In the genomic region with DNA sequence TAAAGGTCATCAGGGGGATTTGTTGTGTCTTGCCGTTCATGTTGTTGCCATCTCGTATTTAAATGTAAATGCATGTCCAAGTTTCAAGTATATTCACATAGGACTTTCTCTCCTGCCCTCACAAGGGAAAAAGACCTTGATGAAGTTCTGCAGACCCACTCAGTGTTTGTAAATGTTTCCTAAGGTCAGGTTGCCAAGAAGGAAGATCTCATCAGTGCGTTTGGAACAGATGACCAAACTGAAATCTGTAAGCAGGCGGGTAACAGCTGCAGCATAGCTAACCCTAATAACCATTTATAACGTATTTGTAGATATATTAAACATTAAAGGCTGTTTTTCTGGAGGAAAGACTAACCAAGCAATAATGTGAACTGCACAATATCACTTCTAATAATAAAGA, we compare ENCODE assay signal across 8 cellular contexts. TPM values are rescaled to one million over a fixed set of nuclear protein-coding genes. Genes with fewer than 3 reads are reported as not detected.
A peak's percentile ranks its signal among the peaks of the same experiment; 100 is the strongest.
DNase-seq lines count a peak whose midpoint lies in the region; ATAC-seq, FAIRE-seq and TF ChIP-seq lines count a peak whose summit lies in the region.
"Not testable (repeated sequence)": the region's sequence is repeated elsewhere in the genome, so short reads cannot be mapped to it uniquely, and the experiment has no call there.

No MANE protein-coding gene starts in this region.

- H3K27ac Mint-ChIP-seq in activated naive CD8-positive, alpha-beta T cell: peak overlapping the region; percentile 99
- peak overlapping the region; percentile 88 to 99 (median 96) for H3K27ac Mint-ChIP-seq in nephron
- H3K27ac Mint-ChIP-seq in stimulated activated naive CD8-positive, alpha-beta T cell treated with anti-CD3 and anti-CD28 coated beads, Interleukin-15, amount 100 ng/mL, for 72 hours: peak overlapping the region; percentile 97

- not testable (repeated sequence) for H3K9me3 Mint-ChIP-seq in activated naive CD8-positive, alpha-beta T cell (ENCODE audit: low read depth); nephron; stimulated activated naive CD8-positive, alpha-beta T cell treated with anti-CD3 and anti-CD28 coated beads, Interleukin-15, amount 100 ng/mL, for 72 hours

- not testable (repeated sequence) for TF ChIP-seq EP300 in H1 (IDR thresholded peaks at IDR 0.05; ENCODE audit: borderline replicate concordance in 1 of 2, low read depth in 2 of 2, low read length in 2 of 2)

- DNase-seq in AG10803 (ENCODE audit: low read depth): peak; percentile 28
- not testable (repeated sequence) for DNase-seq in HCT116 (ENCODE audit: low read depth, low spot score); RWPE2 (ENCODE audit: low spot score); H1 (ENCODE audit: low read depth in 1 of 2, low spot score in 2 of 2); stimulated activated naive CD8-positive, alpha-beta T cell treated with anti-CD3 and anti-CD28 coated beads, Interleukin-15, amount 100 ng/mL, for 72 hours

- not testable (repeated sequence) for H3K14ac ChIP-seq in H1 (ENCODE audit: insufficient read length)

- not testable (repeated sequence) for H2AFZ ChIP-seq in HCT116 (ENCODE audit: low read depth, low read length, poor library complexity, severe bottlenecking); H1 (ENCODE audit: low read length)

- whole genome bisulfite sequencing in H1 (ENCODE audit: extremely low coverage in 1 of 2, insufficient coverage in 1 of 2, insufficient read length in 1 of 2, insufficient replicate concordance in 2 of 2, low coverage in 1 of 2, low lambda C conversion rate in 2 of 2, missing lambda C conversion rate in 1 of 2), 2 experiments: 91% methylated on average over 4 of the region's 5 CpGs; no CpG with 5 or more reads in 1 of the 2 experiments

- not testable (repeated sequence) for H3K27me3 ChIP-seq in HCT116 (ENCODE audit: insufficient read depth, low read length); RWPE2 (ENCODE audit: insufficient read depth, poor library complexity, severe bottlenecking); H1 (replicated peaks in 1 of 4; ENCODE audit: control insufficient read depth in 3 of 4, extremely low read depth in 1 of 4, insufficient read depth in 3 of 4, low read length in 3 of 4); iPS-18a (ENCODE audit: control insufficient read depth, insufficient read depth, low read length)

- peaks cover 3 to 13% of the 10 kb centered on the region in 2 experiments; a peak in 3 of 4 replicates for H3K4me1 ChIP-seq in HCT116 (ENCODE audit: control insufficient read depth in 1 of 2, insufficient read depth in 2 of 2, low read length in 2 of 2)
- not testable (repeated sequence) for H3K4me1 ChIP-seq in RWPE2 (ENCODE audit: insufficient read depth, poor library complexity, severe bottlenecking); H1 (replicated peaks in 1 of 4; ENCODE audit: control insufficient read depth in 3 of 4, insufficient read depth in 4 of 4, low read length in 3 of 4); iPS-18a (ENCODE audit: control insufficient read depth, low read depth, low read length)

- H2BK12ac ChIP-seq in H1 (ENCODE audit: low read depth, low read length): not testable (repeated sequence)

- FAIRE-seq in H1 (lab: Jason Lieb, UNC): not testable (repeated sequence)

- H3K23me2 ChIP-seq in H1 (ENCODE audit: low read depth, low read length): not testable (repeated sequence)

- H3K9ac ChIP-seq in HCT116 (ENCODE audit: low read length): peak overlapping the region; percentile 76
- not testable (repeated sequence) for H3K9ac ChIP-seq in H1 (replicated peaks in 1 of 4; ENCODE audit: extremely low read depth in 1 of 4, low read depth in 3 of 4, low read length in 3 of 4); iPS-18a (ENCODE audit: low read length)

- H3K4me2 ChIP-seq in HCT116 (ENCODE audit: low read length): peak overlapping the region; percentile 84
- peak overlapping the region; percentile 29 to 66; a peak in 3 of 4 replicates for H3K4me2 ChIP-seq in H1 (ENCODE audit: insufficient read depth in 1 of 2, low read depth in 2 of 2, low read length in 2 of 2)

- not testable (repeated sequence) for H3K9me2 ChIP-seq in HCT116 (ENCODE audit: insufficient read depth)

- H3K27ac ChIP-seq in HCT116 (ENCODE audit: low read depth, low read length): peak overlapping the region; percentile 29; the same call in 1 of the 2 replicates
- H3K27ac ChIP-seq in RWPE2 (ENCODE audit: poor library complexity, severe bottlenecking): peak overlapping the region; percentile 87
- H3K27ac ChIP-seq in H1 (ENCODE audit: low read depth, low read length); iPS-18a (ENCODE audit: low read length): not testable (repeated sequence)

- not testable (repeated sequence) for H4K91ac ChIP-seq in H1 (replicated peaks; ENCODE audit: insufficient read length, low read length)

- not testable (repeated sequence) for H3K18ac ChIP-seq in H1 (ENCODE audit: extremely low read depth, low read length)

- not testable (repeated sequence) for H3K79me1 ChIP-seq in H1 (ENCODE audit: low read depth, low read length)

- H3K23ac ChIP-seq in H1 (ENCODE audit: insufficient read length): not testable (repeated sequence)

- CTCF ChIA-PET in HCT116 (lab: Charles Lee): not testable (repeated sequence)
- CTCF ChIA-PET in H1 (lab: Charles Lee; ENCODE audit: partially characterized antibody): interaction anchor here (1.7 kb wide), 1 partner anchor 38 kb away, joined by 3 read pairs; no protein-coding TSS in a partner anchor

- RAD21 ChIA-PET in HCT116 (lab: Charles Lee; ENCODE audit: low non-redundant PET in 1 of 2, low total read pairs in 2 of 2, uncharacterized antibody in 2 of 2, unreplicated experiment in 2 of 2): not testable (repeated sequence)

- H3K4me3 Mint-ChIP-seq in activated naive CD8-positive, alpha-beta T cell: peak overlapping the region; percentile 100
- H3K4me3 Mint-ChIP-seq in nephron: peak overlapping the region; percentile 93 to 95 (median 94)
- H3K4me3 Mint-ChIP-seq in stimulated activated naive CD8-positive, alpha-beta T cell treated with anti-CD3 and anti-CD28 coated beads, Interleukin-15, amount 100 ng/mL, for 72 hours: peak overlapping the region; percentile 89 to 90

- POLR2A ChIA-PET in HCT116 (lab: Charles Lee): not testable (repeated sequence)
- POLR2A ChIA-PET in H1 (lab: Charles Lee; ENCODE audit: partially characterized antibody): interaction anchor here (1.5 kb wide), 1 partner anchor 76 kb away, joined by 3 read pairs; no protein-coding TSS in a partner anchor

- not testable (repeated sequence) for ATAC-seq in HCT116; RWPE2 (ENCODE audit: low read depth); stimulated activated naive CD8-positive, alpha-beta T cell treated with anti-CD3 and anti-CD28 coated beads, Interleukin-15, amount 100 ng/mL, for 72 hours

- intact Hi-C loops in HCT116 (cut with micrococcal nuclease): not testable (repeated sequence)

- H3K4ac ChIP-seq in H1 (replicated peaks; ENCODE audit: insufficient read length, low read depth, low read length): not testable (repeated sequence)

- H4K5ac ChIP-seq in H1 (ENCODE audit: insufficient read length, low read depth, low read length): not testable (repeated sequence)

- H3K79me2 ChIP-seq in HCT116 (ENCODE audit: insufficient read depth, low read length) (peaks cover 38% of the 10 kb centered on the region), H1 (ENCODE audit: control insufficient read depth in 1 of 2, insufficient read depth in 2 of 2, low read length in 2 of 2) (peaks cover 0 to 24% of the 10 kb centered on the region in 2 experiments; a peak in 2 of 4 replicates)

- H3K36me3 ChIP-seq in HCT116 (ENCODE audit: control insufficient read depth in 1 of 2, insufficient read depth in 2 of 2, low read length in 2 of 2): peaks cover 9 to 16% of the 10 kb centered on the region in 2 experiments; a peak in 3 of 4 replicates
- peaks cover 38% of the 10 kb centered on the region for H3K36me3 ChIP-seq in RWPE2 (ENCODE audit: low read depth)
- H3K36me3 ChIP-seq in H1 (ENCODE audit: control insufficient read depth in 2 of 4, insufficient read depth in 4 of 4, low read length in 3 of 4): peaks cover 0 to 17% (median 11%) of the 10 kb centered on the region in 4 experiments; a peak in 4 of 8 replicates
- peaks cover 17% of the 10 kb centered on the region for H3K36me3 ChIP-seq in iPS-18a (ENCODE audit: control insufficient read depth, low read depth, low read length)

- peaks cover 36% of the 10 kb centered on the region for H3K4me1 Mint-ChIP-seq in activated naive CD8-positive, alpha-beta T cell (ENCODE audit: low read depth)
- peaks cover 12% of the 10 kb centered on the region for H3K4me1 Mint-ChIP-seq in nephron
- peaks cover 33% of the 10 kb centered on the region for H3K4me1 Mint-ChIP-seq in stimulated activated naive CD8-positive, alpha-beta T cell treated with anti-CD3 and anti-CD28 coated beads, Interleukin-15, amount 100 ng/mL, for 72 hours

- not testable (repeated sequence) for H4K20me1 ChIP-seq in HCT116 (ENCODE audit: insufficient read depth); H1 (replicated peaks in 1 of 2; ENCODE audit: control insufficient read depth in 1 of 2, insufficient read depth in 2 of 2, low read length in 2 of 2)

- not testable (repeated sequence) for H3K56ac ChIP-seq in H1 (replicated peaks; ENCODE audit: insufficient read length, low read depth, low read length)

- TF ChIP-seq RAD21 in HCT116 (IDR thresholded peaks at IDR 0.05; ENCODE audit: low read depth); H1 (IDR thresholded peaks at IDR 0.05 in 1 of 2, conservative IDR thresholded peaks at IDR 0.05 in 1 of 2; ENCODE audit: low read depth in 2 of 2, low read length in 2 of 2): not testable (repeated sequence)

- not testable (repeated sequence) for H4K8ac ChIP-seq in H1 (ENCODE audit: extremely low read depth, insufficient read depth, low read length)

- not testable (repeated sequence) for H2BK120ac ChIP-seq in H1 (replicated peaks; ENCODE audit: low read depth, low read length)

- H2BK15ac ChIP-seq in H1 (ENCODE audit: low read length): not testable (repeated sequence)

- H3K27me3 Mint-ChIP-seq in activated naive CD8-positive, alpha-beta T cell; nephron (ENCODE audit: low read depth); stimulated activated naive CD8-positive, alpha-beta T cell treated with anti-CD3 and anti-CD28 coated beads, Interleukin-15, amount 100 ng/mL, for 72 hours: not testable (repeated sequence)

- TF ChIP-seq POLR2A in HCT116 (IDR thresholded peaks at IDR 0.05; ENCODE audit: borderline replicate concordance, extremely low read depth, insufficient read depth, insufficient read length); H1 (IDR thresholded peaks at IDR 0.05; ENCODE audit: control extremely low read depth in 1 of 2, low read depth in 2 of 2, low read length in 2 of 2): not testable (repeated sequence)

- not testable (repeated sequence) for H3K36me3 Mint-ChIP-seq in activated naive CD8-positive, alpha-beta T cell
- H3K36me3 Mint-ChIP-seq in nephron (ENCODE audit: low read depth): peaks cover 20% of the 10 kb centered on the region

- not testable (repeated sequence) for H2BK20ac ChIP-seq in H1 (ENCODE audit: low read length)

- not testable (repeated sequence) for H2AK5ac ChIP-seq in H1 (ENCODE audit: low read depth, low read length)

- TSS peak; percentile 50 for BruUV-seq in HCT116 (replicated peaks; lab: Mats Ljungman, UMichigan)

- H3K4me3 ChIP-seq in AG10803 (ENCODE audit: low read length) (peak overlapping the region; percentile 60), HCT116 (replicated peaks in 1 of 2; ENCODE audit: low read depth in 1 of 2, low read length in 2 of 2) (peak overlapping the region; percentile 74 to 83), RWPE2 (ENCODE audit: severe bottlenecking) (peak overlapping the region; percentile 48), H1 (ENCODE audit: extremely low read depth in 1 of 4, insufficient read depth in 2 of 4, low read depth in 3 of 4, low read length in 4 of 4) (peak overlapping the region in 2 of 4 experiments; percentile 45 to 84; a peak in 3 of 8 replicates), iPS-18a (ENCODE audit: low read length) (peak overlapping the region; percentile 71)

- not testable (repeated sequence) for TF ChIP-seq CTCF in AG10803 (conservative IDR thresholded peaks at IDR 0.05; ENCODE audit: low read length); HCT116 (IDR thresholded peaks at IDR 0.05 in 2 of 3, conservative IDR thresholded peaks at IDR 0.05 in 1 of 3; ENCODE audit: borderline replicate concordance in 1 of 3, insufficient read depth in 1 of 3, low read depth in 2 of 3, low read length in 2 of 3); RWPE2 (IDR thresholded peaks at IDR 0.05; ENCODE audit: poor library complexity, severe bottlenecking); H1 (IDR thresholded peaks at IDR 0.05; ENCODE audit: control extremely low read depth in 1 of 3, insufficient read depth in 1 of 3, low read depth in 1 of 3, low read length in 3 of 3); nephron (IDR thresholded peaks at IDR 0.05; ENCODE audit: unreplicated experiment in 3 of 3)

- H2BK5ac ChIP-seq in H1 (ENCODE audit: low read depth, low read length): not testable (repeated sequence)

- not testable (repeated sequence) for H3K9me3 ChIP-seq in HCT116 (ENCODE audit: control insufficient read depth in 1 of 2, insufficient read depth in 1 of 2, low read depth in 1 of 2, low read length in 2 of 2); RWPE2 (ENCODE audit: severe bottlenecking); H1 (ENCODE audit: insufficient read depth in 2 of 2, low read depth in 1 of 2, low read length in 1 of 2); iPS-18a (ENCODE audit: control insufficient read depth, low read depth, low read length)

RNA-seq across cellular contexts. Expression of a gene that starts 2.6 kb away (rescaled TPM):
- 2.4 TPM for total RNA-seq in HCT116 (2021; ENCODE audit: unreplicated experiment)
- 0.90 and 0.97 TPM in 2 replicates for polyA plus RNA-seq in HCT116 (2012)
- total RNA-seq in H1 (2021; fragmentation: NEBNext Ultra II Directional; extraction: Animal tissue kit (Norgen Biotek cat#: 25700)): 11.5 and 12.6 TPM in 2 replicates
- 3.9 and 6.8 TPM in 2 replicates for polyA plus RNA-seq in H1 (2011; rRNA removed)
- polyA plus RNA-seq in H1 (2011; cell fraction: cytosol; rRNA removed): 6.4 TPM
- polyA plus RNA-seq in H1 (2011; cell fraction: nucleus; rRNA removed): 4.5 TPM
- polyA plus RNA-seq in H1 (2012, experiment 1 of 2): 8.0 to 10.0 TPM (median 9.3 TPM) in 4 replicates
- 1.2 TPM for polyA plus RNA-seq in H1 (2012, experiment 2 of 2)
- polyA plus RNA-seq in H1 (2013, experiment 1 of 2): 2.0 TPM
- 2.1 TPM for polyA plus RNA-seq in H1 (2013, experiment 2 of 2)
- 18.1 and 21.8 TPM in 2 replicates for polyA minus RNA-seq in H1 (2011; rRNA and poly(A)+ RNA removed)
- polyA minus RNA-seq in H1 (2011; cell fraction: cytosol; rRNA and poly(A)+ RNA removed): 5.4 TPM
- polyA minus RNA-seq in H1 (2011; cell fraction: nucleus; rRNA and poly(A)+ RNA removed): 20.8 TPM
